Comparison of ENCODE assay signal across 13 cellular contexts in genomic region chr21:25360593-25360992, GRCh38.
DNase-seq lines count a peak whose midpoint lies in the region; ATAC-seq and TF ChIP-seq lines count a peak whose summit lies in the region.
"Had no signal": no experiment of that assay in that cellular context is flagged by ENCODE, and none has a peak within 500 bp of the region (broad histone marks: within the 10 kb centered on the region; RNA-seq: fewer than 3 reads in every experiment).

No MANE protein-coding gene starts in this region.

- ATAC-seq in HG02678 (IDR thresholded peaks at IDR 0.05; ENCODE audit: unreplicated experiment), result peak; percentile 49
- ATAC-seq: natural killer cell treated with Interleukin-12 subunit alpha and Interleukin-12 subunit beta and Interleukin-15 and Interleukin-18, amount 100 ng/mL, for 72 hours had no signal

- H3K27me3 Mint-ChIP-seq in activated T-helper 2 cell treated with anti-CD3 and anti-CD28 coated beads, Interferon-gamma antibody, Interleukin-2, Interleukin-4, amounts not matched to agents 10 μg/mL and 5 μg/mL and 100 μg/mL, durations not matched to agents 14 hours and 24 hours and 36 hours (ENCODE audit: low read depth), result peaks cover 2% of the 10 kb centered on the region
- H3K27me3 Mint-ChIP-seq: natural killer cell treated with Interleukin-12 subunit alpha and Interleukin-12 subunit beta and Interleukin-15 and Interleukin-18, amount 100 ng/mL, for 72 hours; stimulated activated naive CD8-positive, alpha-beta T cell treated with anti-CD3 and anti-CD28 coated beads, Interleukin-15, Interleukin-2, amounts not matched to agents 100 ng/mL and 50 ng/mL, for 24 hours had no signal

- H3K4me3 ChIP-seq in WI38 (ENCODE audit: low read depth, low read length) (no peak overlapping the region), retinal pigment epithelial cell (ENCODE audit: low read length) (no peak overlapping the region)

- H3K36me3 Mint-ChIP-seq in activated T-helper 2 cell treated with anti-CD3 and anti-CD28 coated beads, Interferon-gamma antibody, Interleukin-2, Interleukin-4, amounts not matched to agents 10 μg/mL and 5 μg/mL and 100 μg/mL, durations not matched to agents 14 hours and 24 hours and 36 hours (ENCODE audit: low read depth), result no peaks in the 10 kb centered on the region
- H3K36me3 Mint-ChIP-seq: natural killer cell treated with Interleukin-12 subunit alpha and Interleukin-12 subunit beta and Interleukin-15 and Interleukin-18, amount 100 ng/mL, for 72 hours had no signal

- no peaks in the 10 kb centered on the region for H3K9me3 Mint-ChIP-seq in activated T-helper 2 cell treated with anti-CD3 and anti-CD28 coated beads, Interferon-gamma antibody, Interleukin-2, Interleukin-4, amounts not matched to agents 10 μg/mL and 5 μg/mL and 100 μg/mL, durations not matched to agents 14 hours and 24 hours and 36 hours

- DNase-seq in SKM-1 (lab: John Stamatoyannopoulos, UW; ENCODE audit: unreplicated experiment), result peak; percentile 9
- DNase-seq in SKM-1 treated with dmso at 0.1 percent for 144 hours (lab: John Stamatoyannopoulos, UW; ENCODE audit: unreplicated experiment), result no peak
- DNase-seq in retinal pigment epithelial cell (ENCODE audit: low read depth), result no peak
- DNase-seq in activated T-helper 2 cell treated with anti-CD3 and anti-CD28 coated beads, Interferon-gamma antibody, Interleukin-2, Interleukin-4, amounts not matched to agents 10 μg/mL and 5 μg/mL and 100 μg/mL, durations not matched to agents 14 hours and 24 hours and 36 hours (ENCODE audit: low spot score), result no peak
- no peak for DNase-seq in posterior cingulate gyrus
- DNase-seq in CD1c-positive myeloid dendritic cell (ENCODE audit: extremely low spot score), result no peak
- DNase-seq: C1 segment of cervical spinal cord; NCI-H2029; stimulated activated CD4-positive, alpha-beta T cell treated with anti-CD3 and anti-CD28 coated beads, Interleukin-15, amount 100 ng/mL, for 24 hours had no signal

- H3K4me3 Mint-ChIP-seq in activated T-helper 2 cell treated with anti-CD3 and anti-CD28 coated beads, Interferon-gamma antibody, Interleukin-2, Interleukin-4, amounts not matched to agents 10 μg/mL and 5 μg/mL and 100 μg/mL, durations not matched to agents 14 hours and 24 hours and 36 hours (ENCODE audit: low read depth), result no peak overlapping the region
- H3K4me3 Mint-ChIP-seq: natural killer cell treated with Interleukin-12 subunit alpha and Interleukin-12 subunit beta and Interleukin-15 and Interleukin-18, amount 100 ng/mL, for 72 hours; stimulated activated naive CD8-positive, alpha-beta T cell treated with anti-CD3 and anti-CD28 coated beads, Interleukin-15, Interleukin-2, amounts not matched to agents 100 ng/mL and 50 ng/mL, for 24 hours had no signal

- H3K4me1 Mint-ChIP-seq in activated T-helper 2 cell treated with anti-CD3 and anti-CD28 coated beads, Interferon-gamma antibody, Interleukin-2, Interleukin-4, amounts not matched to agents 10 μg/mL and 5 μg/mL and 100 μg/mL, durations not matched to agents 14 hours and 24 hours and 36 hours (ENCODE audit: low read depth), result peaks cover 8% of the 10 kb centered on the region

- intact Hi-C loops in activated T-helper 2 cell treated with anti-CD3 and anti-CD28 coated beads, Interferon-gamma antibody, Interleukin-2, Interleukin-4, amounts not matched to agents 10 μg/mL and 5 μg/mL and 100 μg/mL, durations not matched to agents 14 hours and 24 hours and 36 hours (cut with micrococcal nuclease), result no loop called here
- intact Hi-C loops in posterior cingulate gyrus (cut with DNase I), result no loop called here

- H3K27ac Mint-ChIP-seq in activated T-helper 2 cell treated with anti-CD3 and anti-CD28 coated beads, Interferon-gamma antibody, Interleukin-2, Interleukin-4, amounts not matched to agents 10 μg/mL and 5 μg/mL and 100 μg/mL, durations not matched to agents 14 hours and 24 hours and 36 hours, result no peak overlapping the region
- H3K27ac Mint-ChIP-seq: natural killer cell treated with Interleukin-12 subunit alpha and Interleukin-12 subunit beta and Interleukin-15 and Interleukin-18, amount 100 ng/mL, for 72 hours; stimulated activated naive CD8-positive, alpha-beta T cell treated with anti-CD3 and anti-CD28 coated beads, Interleukin-15, Interleukin-2, amounts not matched to agents 100 ng/mL and 50 ng/mL, for 24 hours had no signal

- TF ChIP-seq CTCF in WI38 (IDR thresholded peaks at IDR 0.05; ENCODE audit: low read depth, low read length), result 0 out of 2 replicates have a peak, but pooled peaks have one; percentile 6
- TF ChIP-seq CTCF in retinal pigment epithelial cell (conservative IDR thresholded peaks at IDR 0.05; ENCODE audit: low read depth, low read length), result peak; percentile 41
